ENCODE assay signal across 23 cellular contexts in the genomic region with DNA sequence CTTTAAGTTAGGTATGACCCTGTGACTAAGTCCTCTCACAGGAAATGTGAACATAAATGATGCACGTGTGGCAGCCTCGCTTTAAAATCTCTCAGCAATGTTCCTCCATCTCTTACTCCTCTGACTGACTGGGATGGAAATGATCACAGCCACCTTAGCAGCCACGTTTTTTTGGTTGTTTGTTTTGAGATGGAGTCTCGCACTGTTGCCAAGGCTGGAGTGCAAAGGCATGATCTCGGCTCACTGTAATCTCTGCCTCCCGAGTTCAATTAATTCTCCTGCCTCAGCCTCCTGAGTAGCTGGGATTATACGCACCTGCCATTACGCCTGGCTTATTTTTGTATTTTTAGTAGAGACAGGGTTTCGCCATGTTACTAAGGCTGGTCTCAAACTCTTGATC. TPM values are rescaled to one million over a fixed set of nuclear protein-coding genes. Genes with fewer than 3 reads are reported as not detected.
DNase-seq lines count a peak whose midpoint lies in the region; ATAC-seq, FAIRE-seq and TF ChIP-seq lines count a peak whose summit lies in the region.
"Had no signal": no experiment of that assay in that cellular context is flagged by ENCODE, and none has a peak within 500 bp of the region (broad histone marks: within the 10 kb centered on the region; RNA-seq: fewer than 3 reads in every experiment).

No MANE protein-coding gene starts in this region.

- TF ChIP-seq POLR2A in IMR-90 (IDR thresholded peaks at IDR 0.05; ENCODE audit: low read depth, low read length) = no peak
- TF ChIP-seq POLR2A in H54 (IDR thresholded peaks at IDR 0.05; ENCODE audit: low read depth, low read length) = no peak

- peaks cover 3% of the 10 kb centered on the region; the same call in 1 of the 2 replicates for H3K9me1 ChIP-seq in IMR-90 (ENCODE audit: insufficient read depth, low read length)

- no peak overlapping the region for H3K56ac ChIP-seq in IMR-90 (ENCODE audit: extremely low read depth, insufficient read depth, low read length)

- intact Hi-C loops in activated CD4-positive, alpha-beta T cell treated with anti-CD3 and anti-CD28 coated beads for 36 hours (cut with DNase I, micrococcal nuclease) = loop anchor here in 1 of 2 experiments (10.0 kb wide), 1 partner anchor 59 kb away; no protein-coding TSS in a partner anchor
- intact Hi-C loops in IMR-90 (cut with micrococcal nuclease) = no loop called here

- H3K9me3 Mint-ChIP-seq in activated CD4-positive, alpha-beta T cell treated with anti-CD3 and anti-CD28 coated beads for 36 hours (ENCODE audit: low read depth) = no peaks in the 10 kb centered on the region
- H3K9me3 Mint-ChIP-seq: CD4-positive, alpha-beta memory T cell; GM23338; HFFc6 had no signal

- no peaks in the 10 kb centered on the region for H4K20me1 ChIP-seq in IMR-90 (ENCODE audit: insufficient read depth, low read length)
- H4K20me1 ChIP-seq: BLaER1 had no signal

- no peaks in the 10 kb centered on the region for H3K79me1 ChIP-seq in IMR-90 (ENCODE audit: low read depth in 1 of 2, low read length in 2 of 2)

- no peaks in the 10 kb centered on the region for H3K27me3 Mint-ChIP-seq in activated CD4-positive, alpha-beta T cell treated with anti-CD3 and anti-CD28 coated beads for 36 hours
- H3K27me3 Mint-ChIP-seq: CD4-positive, alpha-beta memory T cell had no signal

- H3K27me3 ChIP-seq in IMR-90 (ENCODE audit: control insufficient read depth, insufficient read depth, low read length) = peaks cover 6% of the 10 kb centered on the region; the same call in 1 of the 2 replicates
- H3K27me3 ChIP-seq: BLaER1 had no signal

- peak; percentile 44 for ATAC-seq in activated CD4-positive, alpha-beta T cell treated with anti-CD3 and anti-CD28 coated beads for 36 hours
- no peak for ATAC-seq in IMR-90 (ENCODE audit: low read depth)
- peak; percentile 52 for ATAC-seq in left lobe of liver
- no peak for ATAC-seq in GM19328 (IDR thresholded peaks at IDR 0.05; ENCODE audit: unreplicated experiment)
- no peak for ATAC-seq in GM19467 (IDR thresholded peaks at IDR 0.05; ENCODE audit: unreplicated experiment)
- ATAC-seq: GM12878, GM23338, HCT116, K562 had no signal

- H3K27ac ChIP-seq in IMR-90 (ENCODE audit: insufficient read depth, low read length) = no peak overlapping the region
- H3K27ac ChIP-seq: BLaER1 had no signal

- H4K8ac ChIP-seq in IMR-90 (ENCODE audit: low read depth in 2 of 2, low read length in 2 of 2) = no peak overlapping the region

- H3K18ac ChIP-seq in IMR-90 (ENCODE audit: low read depth, low read length) = no peak overlapping the region

- no peak overlapping the region for H4K5ac ChIP-seq in IMR-90 (ENCODE audit: low read depth, low read length)

- TF ChIP-seq RAD21 in IMR-90 (IDR thresholded peaks at IDR 0.05; ENCODE audit: low read length) = no peak

- no peak overlapping the region for H2BK5ac ChIP-seq in IMR-90 (ENCODE audit: low read depth, low read length, poor library complexity, severe bottlenecking)

- no peak overlapping the region for H2BK120ac ChIP-seq in IMR-90 (ENCODE audit: low read depth, low read length)

- no peak overlapping the region for H2BK15ac ChIP-seq in IMR-90 (ENCODE audit: low read depth, low read length)

- no CpG with 5 or more reads among the region's 9 CpGs for WGBS in IMR-90 (ENCODE audit: extremely low coverage in 2 of 2, insufficient read length in 1 of 2), 2 experiments

- no peak overlapping the region for H3K4me3 ChIP-seq in IMR-90 (ENCODE audit: insufficient read depth, low read depth, low read length)
- H3K4me3 ChIP-seq in epithelial cell of esophagus (ENCODE audit: low read length) = no peak overlapping the region
- H3K4me3 ChIP-seq: BLaER1, GM12878, GM23338, K562 had no signal

- no peak overlapping the region for H3K23ac ChIP-seq in IMR-90 (ENCODE audit: low read depth, low read length)

- POLR2A ChIA-PET in activated CD4-positive, alpha-beta T cell treated with anti-CD3 and anti-CD28 coated beads for 36 hours (lab: Charles Lee) = no interaction called here
- POLR2A ChIA-PET in IMR-90 (lab: Charles Lee; ENCODE audit: unreplicated experiment) = no interaction called here

- H3K14ac ChIP-seq in IMR-90 (replicated peaks; ENCODE audit: low read depth, low read length) = no peak overlapping the region

- peaks cover 3% of the 10 kb centered on the region; the same call in 1 of the 2 replicates for H3K4me1 ChIP-seq in IMR-90 (ENCODE audit: control insufficient read depth, insufficient read depth, low read length)
- H3K4me1 ChIP-seq: BLaER1 had no signal

- in situ Hi-C loops in IMR-90 (cut with MboI; ENCODE audit: low sequenced_read_pairs) = no loop called here

- TF ChIP-seq CTCF in IMR-90 (conservative IDR thresholded peaks at IDR 0.05; ENCODE audit: low read depth, low read length) (no peak), epithelial cell of esophagus (IDR thresholded peaks at IDR 0.05; ENCODE audit: insufficient read depth, low read depth, low read length, missing control alignments) (no peak)

- H2AK9ac ChIP-seq in IMR-90 (replicated peaks; ENCODE audit: low read depth, low read length, poor library complexity) = no peak overlapping the region

- no peaks in the 10 kb centered on the region for H3K36me3 ChIP-seq in IMR-90 (ENCODE audit: control insufficient read depth, insufficient read depth, low read length)

- no peak overlapping the region for H3K4me3 Mint-ChIP-seq in activated CD4-positive, alpha-beta T cell treated with anti-CD3 and anti-CD28 coated beads for 36 hours
- H3K4me3 Mint-ChIP-seq: CD14-positive monocyte; CD4-positive, alpha-beta memory T cell; GM23338; HFFc6 had no signal

- H3K36me3 Mint-ChIP-seq in activated CD4-positive, alpha-beta T cell treated with anti-CD3 and anti-CD28 coated beads for 36 hours (ENCODE audit: low read depth) = peaks cover 12% of the 10 kb centered on the region

- no peaks in the 10 kb centered on the region for H3K9me3 ChIP-seq in IMR-90 (ENCODE audit: control insufficient read depth, insufficient read depth, low read length)
- H3K9me3 ChIP-seq: BLaER1 had no signal

- CTCF ChIA-PET in activated CD4-positive, alpha-beta T cell treated with anti-CD3 and anti-CD28 coated beads for 36 hours (lab: Charles Lee) = interaction anchor here (0.6 kb wide), 2 partner anchors 53 to 877 kb away, joined by 3 read pairs; no protein-coding TSS in a partner anchor
- CTCF ChIA-PET in IMR-90 (lab: Yijun Ruan, JAX) = no interaction called here

- no peak overlapping the region for H3K4me2 ChIP-seq in IMR-90 (ENCODE audit: low read depth, low read length)
- H3K4me2 ChIP-seq: BLaER1, GM23338 had no signal

- BruUV-seq in IMR-90 (replicated peaks; lab: Mats Ljungman, UMichigan) = no TSS peak

- no peak overlapping the region for H2AK5ac ChIP-seq in IMR-90 (ENCODE audit: low read depth, low read length)

- H2BK20ac ChIP-seq in IMR-90 (ENCODE audit: low read depth, low read length) = no peak overlapping the region

- H3K9ac ChIP-seq in IMR-90 (ENCODE audit: low read depth, low read length) = no peak overlapping the region
- H3K9ac ChIP-seq: BLaER1 had no signal

- H3K27ac Mint-ChIP-seq in activated CD4-positive, alpha-beta T cell treated with anti-CD3 and anti-CD28 coated beads for 36 hours = no peak overlapping the region
- H3K27ac Mint-ChIP-seq: CD14-positive monocyte; CD4-positive, alpha-beta memory T cell; GM23338; HFFc6 had no signal

- no peak overlapping the region for H4K91ac ChIP-seq in IMR-90 (ENCODE audit: insufficient read depth, low read depth, low read length)

- no peak for DNase-seq in activated CD4-positive, alpha-beta T cell treated with anti-CD3 and anti-CD28 coated beads for 36 hours
- no peak for DNase-seq in activated CD4-positive, alpha-beta T cell treated with anti-CD3 and anti-CD28 coated beads for 1 hour
- DNase-seq in IMR-90 (peak; percentile 34), epithelial cell of esophagus (ENCODE audit: low read depth) (peak; percentile 30), left lobe of liver (ENCODE audit: low spot score) (no peak), H54 (ENCODE audit: insufficient read length, low spot score) (no peak)
- DNase-seq: 8988T; CD4-positive, alpha-beta memory T cell; DMS153; DMS79 treated with DMSO at 0.1 percent for 48 hours; H7; HFFc6 had no signal

- no peak for FAIRE-seq in H54 (lab: Jason Lieb, UNC)
- FAIRE-seq: GM12878, K562 had no signal

- H2AFZ ChIP-seq in IMR-90 (replicated peaks; ENCODE audit: low read length, poor library complexity) = no peak overlapping the region
- H2AFZ ChIP-seq: GM23338 had no signal

- dilution Hi-C loops in IMR-90 (cut with HindIII; ENCODE audit: low sequenced_read_pairs, unreplicated experiment) = no loop called here

- peaks cover 9% of the 10 kb centered on the region for H3K4me1 Mint-ChIP-seq in activated CD4-positive, alpha-beta T cell treated with anti-CD3 and anti-CD28 coated beads for 36 hours

- H3K4ac ChIP-seq in IMR-90 (ENCODE audit: low read depth, low read length) = no peak overlapping the region

TF ChIP-seq in IMR-90, 13 proteins besides CTCF, POLR2A, EP300 and RAD21 (continues in another document):
- no peak for TF ChIP-seq CEBPB (IDR thresholded peaks at IDR 0.05; ENCODE audit: low read depth, low read length)
- TF ChIP-seq MAFK (IDR thresholded peaks at IDR 0.05; ENCODE audit: low read depth, low read length) = no peak
- TF ChIP-seq FOS (IDR thresholded peaks at IDR 0.05; ENCODE audit: low read depth, low read length) = no peak
- TF ChIP-seq RCOR1 (IDR thresholded peaks at IDR 0.05; ENCODE audit: insufficient replicate concordance, low read length) = no peak
- TF ChIP-seq NFE2L2 (IDR thresholded peaks at IDR 0.05; ENCODE audit: low read depth, low read length) = no peak
- no peak for TF ChIP-seq CHD1 (IDR thresholded peaks at IDR 0.05; ENCODE audit: low read depth, low read length)
- TF ChIP-seq MXI1 (IDR thresholded peaks at IDR 0.05; ENCODE audit: borderline replicate concordance, low read depth, low read length) = no peak
- no peak for TF ChIP-seq BHLHE40 (IDR thresholded peaks at IDR 0.05; ENCODE audit: low read depth, low read length)

RNA-seq across cellular contexts. Expression of gene HAO1, which starts 35.8 kb away (rescaled TPM):
- total RNA-seq in activated CD4-positive, alpha-beta T cell treated with anti-CD3 and anti-CD28 coated beads for 36 hours = not detected
- total RNA-seq in IMR-90 (2012; rRNA removed) = not detected in 2 replicates
- not detected in 2 replicates for polyA plus RNA-seq in IMR-90 (2012; rRNA removed)
- not detected in 2 replicates for polyA plus RNA-seq in IMR-90 (2012; cell fraction: cytosol; rRNA removed)
- polyA plus RNA-seq in IMR-90 (2012; cell fraction: nucleus; rRNA removed; ENCODE audit: low replicate concordance) = not detected in 2 replicates
- total RNA-seq in left lobe of liver = 224 TPM
- total RNA-seq: A673; CD4-positive, alpha-beta memory T cell; G401; GM12878; GM23338; H7; HFFc6; K562 had no signal
- polyA plus RNA-seq: AG04450; CD14-positive monocyte; CD4-positive, alpha-beta memory T cell; GM23338; K562 had no signal

RNA-seq across cellular contexts. Expression of gene TMX4, which starts 43.5 kb away (rescaled TPM):
- 10 to 100 TPM; 19.2 to 25.9 TPM for total RNA-seq in activated CD4-positive, alpha-beta T cell treated with anti-CD3 and anti-CD28 coated beads for 36 hours
- total RNA-seq in IMR-90 (2012; rRNA removed) (13.6 and 17.8 TPM in 2 replicates), left lobe of liver (30.5 TPM)
- 4.7 and 5.4 TPM in 2 replicates for polyA plus RNA-seq in IMR-90 (2012; rRNA removed)
- 2.6 and 3.7 TPM in 2 replicates for polyA plus RNA-seq in IMR-90 (2012; cell fraction: cytosol; rRNA removed)
- 1.5 and 2.4 TPM in 2 replicates for polyA plus RNA-seq in IMR-90 (2012; cell fraction: nucleus; rRNA removed; ENCODE audit: low replicate concordance)

Comparison
In these comparisons a context has a peak if more than half of its experiments do, and no peak if none do; other contexts are left out.
1. ATAC-seq: peak in activated CD4-positive, alpha-beta T cell treated with anti-CD3 and anti-CD28 coated beads for 36 hours (single experiment) and left lobe of liver (single experiment); none in IMR-90 (single experiment), GM19328 (single experiment) and GM19467 (single experiment).
2. DNase-seq: peak in IMR-90 (single experiment) and epithelial cell of esophagus (single experiment); none in activated CD4-positive, alpha-beta T cell treated with anti-CD3 and anti-CD28 coated beads for 36 hours (single experiment), activated CD4-positive, alpha-beta T cell treated with anti-CD3 and anti-CD28 coated beads for 1 hour (single experiment), left lobe of liver (single experiment) and H54 (single experiment).
3. RNA of gene HAO1, which starts 35.8 kb away (total RNA-seq): 224 TPM in left lobe of liver (single experiment); not detected in activated CD4-positive, alpha-beta T cell treated with anti-CD3 and anti-CD28 coated beads for 36 hours and not detected in IMR-90; every median in the first group is over 100 times any median in the second.